25 cellular contexts compared by ENCODE assay signal in the genomic region with DNA sequence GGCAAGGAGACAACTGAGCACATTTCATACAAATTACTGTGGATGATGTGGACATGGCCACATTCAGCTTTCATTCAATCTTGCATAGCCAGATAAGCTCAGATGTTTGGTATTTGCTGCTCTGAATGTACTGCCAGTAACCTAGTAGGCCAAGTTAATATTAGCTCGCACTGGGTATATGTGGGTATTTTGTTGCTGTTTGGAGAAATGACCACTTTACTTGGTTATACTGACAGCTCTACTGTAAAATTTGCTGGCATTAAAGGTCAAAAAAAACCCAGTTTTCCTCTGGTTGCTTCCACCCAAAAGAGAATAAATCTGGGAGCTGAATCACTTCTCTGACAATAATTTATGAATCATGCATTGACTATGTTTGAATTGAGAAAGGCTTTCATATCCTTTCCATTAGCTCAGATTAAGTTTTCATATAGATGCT.
DNase-seq lines count a peak whose midpoint lies in the region; ATAC-seq and FAIRE-seq lines count a peak whose summit lies in the region.
"Had no signal": no experiment of that assay in that cellular context is flagged by ENCODE, and none has a peak within 500 bp of the region (broad histone marks: within the 10 kb centered on the region; RNA-seq: fewer than 3 reads in every experiment).

No MANE protein-coding gene starts in this region.

- FAIRE-seq in RCC 7860 (lab: Jason Lieb, UNC) = no peak
- FAIRE-seq: G401.6, GM12891, HTR-8/SVneo had no signal

- peak overlapping the region; percentile 31 for H3K27ac ChIP-seq in epithelial cell of prostate
- H3K27ac ChIP-seq: body of pancreas, gastroesophageal sphincter, PC-9, sigmoid colon had no signal

- DNase-seq in EH (ENCODE audit: low read depth) = peak; percentile 48
- peak; percentile 27 for DNase-seq in RCC 7860 (ENCODE audit: low spot score)
- no peak for DNase-seq in epithelial cell of prostate (ENCODE audit: low read depth, low spot score)
- peak; percentile 58 for DNase-seq in myocyte (ENCODE audit: low read depth)
- no peak for DNase-seq in activated CD4-positive, alpha-beta T cell treated with anti-CD3 and anti-CD28 coated beads for 4 hours
- DNase-seq in T-helper 1 cell = no peak
- DNase-seq in ureter (ENCODE audit: low spot score) = no peak
- DNase-seq: activated CD8-positive, alpha-beta memory T cell treated with anti-CD3 and anti-CD28 coated beads, Interleukin-2, amount 10 ng/mL, durations not matched to agents 7 days and 5 days; body of pancreas; effector CD8-positive, alpha-beta T cell; GOT3; MM.1S; NCI-H1930; NCI-H526; sigmoid colon; stimulated activated CD4-positive, alpha-beta T cell treated with anti-CD3 and anti-CD28 coated beads, Interleukin-4, amount 100 ng/mL, for 1 hour; stimulated activated CD8-positive, alpha-beta memory T cell treated with anti-CD3 and anti-CD28 coated beads, Interleukin-4, amount 100 ng/mL, for 48 hours; trophoblast cell had no signal

- ATAC-seq in GM21786 (IDR thresholded peaks at IDR 0.05; ENCODE audit: unreplicated experiment) = no peak
- ATAC-seq: activated CD8-positive, alpha-beta memory T cell treated with anti-CD3 and anti-CD28 coated beads, Interleukin-2, amount 10 ng/mL, durations not matched to agents 7 days and 5 days; body of pancreas; gastroesophageal sphincter; WTC11 had no signal

Comparison
In these comparisons a context has a peak if more than half of its experiments do, and no peak if none do; other contexts are left out.
1. DNase-seq: peak in EH (single experiment), RCC 7860 (single experiment) and myocyte (single experiment); none in epithelial cell of prostate (single experiment), activated CD4-positive, alpha-beta T cell treated with anti-CD3 and anti-CD28 coated beads for 4 hours (0 of 2), T-helper 1 cell (0 of 5) and ureter (single experiment).